In genomic region chr17:27511921-27512320, GRCh38 we compare ENCODE assay signal across 22 cellular contexts.
"Had no signal": no experiment of that assay in that cellular context is flagged by ENCODE, and none has a peak within 500 bp of the region (broad histone marks: within the 10 kb centered on the region; RNA-seq: fewer than 3 reads in every experiment).

No MANE protein-coding gene starts in this region.

- H3K9me3 Mint-ChIP-seq: activated CD4-positive, alpha-beta T cell treated with anti-CD3 and anti-CD28 coated beads, Interleukin-2, amount 10 ng/mL, durations not matched to agents 24 days and 14 days; activated naive CD4-positive, alpha-beta T cell treated with anti-CD3 and anti-CD28 coated beads, Interleukin-2, amount 50 U/mL, for 24 hours; central memory CD8-positive, alpha-beta T cell; immature natural killer cell; naive thymus-derived CD4-positive, alpha-beta T cell had no signal

- H3K27me3 ChIP-seq: adrenal gland, esophagus squamous epithelium, neutrophil, tibial artery, uterus had no signal

- H3K27ac ChIP-seq: adrenal gland, esophagus squamous epithelium, lower lobe of right lung, neutrophil, parathyroid adenoma, tibial artery, uterus had no signal

- DNase-seq: activated CD4-positive, alpha-beta T cell treated with anti-CD3 and anti-CD28 coated beads, Interleukin-2, amount 10 ng/mL, durations not matched to agents 24 days and 14 days; activated CD4-positive, CD25-positive, alpha-beta regulatory T cell; activated CD8-positive, alpha-beta memory T cell treated with anti-CD3 and anti-CD28 coated beads, Interleukin-2, amount 50 U/mL, for 4 hours; activated CD8-positive, alpha-beta T cell treated with anti-CD3 and anti-CD28 coated beads, Interleukin-2, amount 10 ng/mL, durations not matched to agents 7 days and 5 days; activated effector memory CD4-positive, alpha-beta T cell treated with anti-CD3 and anti-CD28 coated beads, Interleukin-2, amount 50 U/mL, for 16 hours; activated T-cell treated with anti-CD3 and anti-CD28 coated beads, Interleukin-2, amount 50 U/mL, for 48 hours; adrenal gland; cortex of kidney; effector CD8-positive, alpha-beta T cell; esophagus squamous epithelium; immature natural killer cell; lower lobe of right lung; naive thymus-derived CD4-positive, alpha-beta T cell; retina; stimulated activated CD4-positive, alpha-beta T cell treated with anti-CD3 and anti-CD28 coated beads, Interleukin-4, amount 100 ng/mL, for 24 hours; stimulated activated naive CD4-positive, alpha-beta T cell treated with Interleukin-2 at 50 U/mL for 16 hours; tibial artery; uterus had no signal

- H3K4me1 ChIP-seq: adrenal gland had no signal

- ATAC-seq: activated CD8-positive, alpha-beta T cell treated with anti-CD3 and anti-CD28 coated beads, Interleukin-2, amount 10 ng/mL, durations not matched to agents 7 days and 5 days; lower lobe of right lung; naive thymus-derived CD4-positive, alpha-beta T cell had no signal

- H3K4me3 Mint-ChIP-seq: activated CD4-positive, alpha-beta T cell treated with anti-CD3 and anti-CD28 coated beads, Interleukin-2, amount 10 ng/mL, durations not matched to agents 24 days and 14 days; activated CD8-positive, alpha-beta T cell treated with anti-CD3 and anti-CD28 coated beads, Interleukin-2, amount 10 ng/mL, durations not matched to agents 7 days and 5 days; activated naive CD4-positive, alpha-beta T cell treated with anti-CD3 and anti-CD28 coated beads, Interleukin-2, amount 50 U/mL, for 24 hours; central memory CD8-positive, alpha-beta T cell; immature natural killer cell; naive thymus-derived CD4-positive, alpha-beta T cell had no signal

- H3K27ac Mint-ChIP-seq: activated CD8-positive, alpha-beta T cell treated with anti-CD3 and anti-CD28 coated beads, Interleukin-2, amount 10 ng/mL, durations not matched to agents 7 days and 5 days had no signal

- H3K27me3 Mint-ChIP-seq: activated CD4-positive, alpha-beta T cell treated with anti-CD3 and anti-CD28 coated beads, Interleukin-2, amount 10 ng/mL, durations not matched to agents 24 days and 14 days; activated naive CD4-positive, alpha-beta T cell treated with anti-CD3 and anti-CD28 coated beads, Interleukin-2, amount 50 U/mL, for 24 hours; central memory CD8-positive, alpha-beta T cell; naive thymus-derived CD4-positive, alpha-beta T cell had no signal

- H3K36me3 Mint-ChIP-seq: activated naive CD4-positive, alpha-beta T cell treated with anti-CD3 and anti-CD28 coated beads, Interleukin-2, amount 50 U/mL, for 24 hours; immature natural killer cell had no signal
